Comparison of ENCODE assay signal across 8 cellular contexts in the genomic region with DNA sequence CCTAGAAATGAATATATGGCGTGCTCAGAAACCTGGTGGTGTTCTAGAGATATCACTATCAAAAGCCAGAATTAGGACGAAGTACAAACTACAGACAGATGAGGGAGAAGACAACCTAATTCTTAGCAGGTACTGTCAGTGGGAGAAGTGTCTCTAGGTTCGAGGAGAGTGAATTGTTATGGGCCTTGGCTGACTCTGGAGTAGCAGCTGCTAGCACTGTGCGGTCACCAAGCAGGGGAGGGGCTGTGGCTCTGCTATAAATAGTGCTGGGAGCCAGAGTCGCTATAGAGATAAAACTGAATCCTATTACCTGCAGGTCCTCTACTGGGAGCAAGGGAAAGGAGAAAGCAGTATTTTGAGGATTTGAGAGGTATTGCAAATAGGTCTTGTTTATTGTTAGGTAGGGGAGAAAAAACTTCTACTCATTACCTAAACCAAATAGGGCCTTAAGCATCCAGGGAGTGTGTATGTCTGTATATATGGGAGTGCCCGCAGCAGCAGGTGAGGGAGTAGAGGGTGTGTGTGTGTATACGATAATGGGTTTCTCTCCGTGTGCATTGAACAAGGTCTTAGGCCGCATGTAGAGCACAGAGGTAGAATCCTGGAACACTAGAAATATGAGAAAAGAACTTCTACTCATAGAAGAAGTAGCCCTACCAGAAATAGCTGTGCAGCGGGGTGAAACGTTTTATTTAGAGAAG. TPM values are rescaled to one million over a fixed set of nuclear protein-coding genes. Genes with fewer than 3 reads are reported as not detected.
DNase-seq lines count a peak whose midpoint lies in the region; ATAC-seq and TF ChIP-seq lines count a peak whose summit lies in the region.

No MANE protein-coding gene starts in this region.

- TF ChIP-seq POLR2A in upper lobe of left lung (IDR thresholded peaks at IDR 0.05): no peak

- peaks cover 10% of the 10 kb centered on the region for H3F3A ChIP-seq in Loucy (ENCODE audit: low read depth)

- peak overlapping the region; percentile 95 for H3K27ac ChIP-seq in naive thymus-derived CD4-positive, alpha-beta T cell (ENCODE audit: low read depth, low read length)
- H3K27ac ChIP-seq in upper lobe of left lung: peak overlapping the region in 1 of 4 donors; percentile 9

- H3K27me3 ChIP-seq in Loucy (ENCODE audit: insufficient read depth, low read length, poor library complexity, severe bottlenecking) (no peaks in the 10 kb centered on the region), upper lobe of left lung (no peaks in the 10 kb centered on the region)
- H3K27me3 ChIP-seq in naive thymus-derived CD4-positive, alpha-beta T cell (ENCODE audit: control insufficient read depth in 2 of 2, insufficient read depth in 2 of 2, low read length in 2 of 2): no peaks in the 10 kb centered on the region

- H3K9me3 ChIP-seq in Loucy (ENCODE audit: insufficient read depth, low read depth, low read length) (no peaks in the 10 kb centered on the region), upper lobe of left lung (no peaks in the 10 kb centered on the region)
- no peaks in the 10 kb centered on the region for H3K9me3 ChIP-seq in naive thymus-derived CD4-positive, alpha-beta T cell (ENCODE audit: control insufficient read depth in 2 of 3, low read length in 3 of 3)

- intact Hi-C loops in naive thymus-derived CD4-positive, alpha-beta T cell (cut with micrococcal nuclease): loop anchor here (1.0 to 5.0 kb wide), 3 partner anchors 182 to 305 kb away; partner anchors contain the start of genes CELF1 (in 1 of the 2), KBTBD4 (in 1 of the 2) and NDUFS3 (in 1 of the 2)

- peaks cover 39% of the 10 kb centered on the region for H3K4me1 Mint-ChIP-seq in WTC11
- peaks cover 38 to 64% (median 55%) of the 10 kb centered on the region in 7 donors for H3K4me1 Mint-ChIP-seq in naive thymus-derived CD4-positive, alpha-beta T cell

- H3K27me3 Mint-ChIP-seq in WTC11 (ENCODE audit: low read depth): no peaks in the 10 kb centered on the region
- H3K27me3 Mint-ChIP-seq in naive thymus-derived CD4-positive, alpha-beta T cell: no peaks in the 10 kb centered on the region

- H3K9me3 Mint-ChIP-seq in WTC11: no peaks in the 10 kb centered on the region
- H3K9me3 Mint-ChIP-seq in naive thymus-derived CD4-positive, alpha-beta T cell: no peaks in the 10 kb centered on the region

- CTCF ChIA-PET in WTC11 (lab: Charles Lee): interaction anchor here (0.6 to 2.6 kb wide), 7 partner anchors 8 to 190 kb away, joined by 3 to 34 read pairs (median 6); partner anchors contain the start of genes DDB2 and NR1H3
- CTCF ChIA-PET in naive thymus-derived CD4-positive, alpha-beta T cell (lab: Charles Lee): interaction anchor here (0.6 to 1.8 kb wide), 6 partner anchors 23 to 135 kb away, joined by 3 to 6 read pairs (median 4); partner anchors contain the start of gene ACP2

- peak overlapping the region; percentile 75; the same call in 1 of the 2 replicates for H3K4me3 Mint-ChIP-seq in WTC11
- H3K4me3 Mint-ChIP-seq in naive thymus-derived CD4-positive, alpha-beta T cell: peak overlapping the region; percentile 67 to 96 (median 86)

- H3K4me2 ChIP-seq in Loucy (ENCODE audit: low read depth, low read length, poor library complexity, severe bottlenecking): peak overlapping the region; percentile 94

- H3K36me3 ChIP-seq in Loucy (ENCODE audit: insufficient read depth, low read length) (peaks cover 30% of the 10 kb centered on the region), upper lobe of left lung (peaks cover 11 to 35% (median 31%) of the 10 kb centered on the region in 4 donors)
- H3K36me3 ChIP-seq in naive thymus-derived CD4-positive, alpha-beta T cell (ENCODE audit: control insufficient read depth in 2 of 3, insufficient read depth in 3 of 3, low read length in 3 of 3): peaks cover 13 to 35% (median 27%) of the 10 kb centered on the region in 3 experiments

- TF ChIP-seq CTCF in Loucy (conservative IDR thresholded peaks at IDR 0.05; ENCODE audit: low read length): no peak
- TF ChIP-seq CTCF in WTC11 (IDR thresholded peaks at IDR 0.05): no peak
- no peak for TF ChIP-seq CTCF in upper lobe of left lung (IDR thresholded peaks at IDR 0.05)

- ATAC-seq in WTC11 (no peak), GM18870 (IDR thresholded peaks at IDR 0.05; ENCODE audit: unreplicated experiment) (no peak), upper lobe of left lung (ENCODE audit: low FRiP score in 2 of 2) (no peak)
- no peak for ATAC-seq in naive thymus-derived CD4-positive, alpha-beta T cell

- 66 to 71% methylated on average over 11 of the region's 11 CpGs for WGBS in upper lobe of left lung, 2 donors

- H3K9me2 ChIP-seq in Loucy (replicated peaks; ENCODE audit: low read depth, low read length): no peaks in the 10 kb centered on the region

- H2AFZ ChIP-seq in Loucy (ENCODE audit: low read length): no peak overlapping the region

- peak; percentile 49 for DNase-seq in DMS79 treated with DMSO at 0.1 percent for 48 hours (lab: John Stamatoyannopoulos, UW)
- DNase-seq in WTC11 (ENCODE audit: low spot score): no peak
- no peak for DNase-seq in naive thymus-derived CD4-positive, alpha-beta T cell
- DNase-seq in NCI-H1694 treated with DMSO at 0.1 percent for 48 hours (lab: John Stamatoyannopoulos, UW): no peak
- no peak for DNase-seq in NOMO-1 treated with dmso at 0.1 percent for 144 hours (lab: John Stamatoyannopoulos, UW; ENCODE audit: unreplicated experiment)
- no peak for DNase-seq in upper lobe of left lung

- H3K9ac ChIP-seq in Loucy (ENCODE audit: low read depth, low read length, poor library complexity, severe bottlenecking): peak overlapping the region; percentile 87

- H4K20me1 ChIP-seq in Loucy (ENCODE audit: insufficient read depth, low read length, poor library complexity, severe bottlenecking): peaks cover 42% of the 10 kb centered on the region

- H3K27ac Mint-ChIP-seq in WTC11: peak overlapping the region; percentile 51; the same call in 1 of the 2 replicates
- H3K27ac Mint-ChIP-seq in naive thymus-derived CD4-positive, alpha-beta T cell: peak overlapping the region; percentile 24 to 93 (median 82)

- H3K4me1 ChIP-seq in Loucy (ENCODE audit: insufficient read depth, low read length, poor library complexity, severe bottlenecking) (peaks cover 39% of the 10 kb centered on the region), upper lobe of left lung (peaks cover 28 to 45% (median 34%) of the 10 kb centered on the region in 4 donors)
- peaks cover 27 to 35% of the 10 kb centered on the region in 2 donors for H3K4me1 ChIP-seq in naive thymus-derived CD4-positive, alpha-beta T cell (ENCODE audit: control insufficient read depth in 2 of 2, insufficient read depth in 2 of 2, low read length in 2 of 2)

- H3K79me2 ChIP-seq in Loucy (ENCODE audit: insufficient read depth, low read length): peaks cover 68% of the 10 kb centered on the region

- no peak for TF ChIP-seq EP300 in upper lobe of left lung (IDR thresholded peaks at IDR 0.05)

- POLR2A ChIA-PET in WTC11 (lab: Charles Lee): interaction anchor here (0.6 kb wide), 1 partner anchor 58 kb away, joined by 8 read pairs; no protein-coding TSS in a partner anchor
- POLR2A ChIA-PET in naive thymus-derived CD4-positive, alpha-beta T cell (lab: Charles Lee): interaction anchor here (0.6 to 2.3 kb wide), 15 partner anchors 8 to 1121 kb away, joined by 3 to 14 read pairs (median 5); partner anchors contain the start of genes ACP2, ARFGAP2 and DDB2

- H3K36me3 Mint-ChIP-seq in WTC11: peaks cover 27% of the 10 kb centered on the region
- H3K36me3 Mint-ChIP-seq in naive thymus-derived CD4-positive, alpha-beta T cell: peaks cover 0 to 21% (median 14%) of the 10 kb centered on the region in 5 donors

- H3K4me3 ChIP-seq in Loucy (ENCODE audit: low read length, poor library complexity, severe bottlenecking) (peak overlapping the region; percentile 75), upper lobe of left lung (peak overlapping the region in 1 of 4 donors; percentile 92)
- no peak overlapping the region for H3K4me3 ChIP-seq in naive thymus-derived CD4-positive, alpha-beta T cell (ENCODE audit: low read length)

TF ChIP-seq in WTC11, 78 proteins besides CTCF, POLR2A, EP300 and RAD21 (continues in another document):
- no peak for TF ChIP-seq ZNF317 (CRISPR knock-in tag; IDR thresholded peaks at IDR 0.05; ENCODE audit: borderline replicate concordance, low read depth)
- no peak for TF ChIP-seq CREM (CRISPR knock-in tag; IDR thresholded peaks at IDR 0.05)
- no peak for TF ChIP-seq ZSCAN18 (CRISPR knock-in tag; IDR thresholded peaks at IDR 0.05)
- TF ChIP-seq MXD4 (CRISPR knock-in tag; IDR thresholded peaks at IDR 0.05; ENCODE audit: borderline replicate concordance): no peak

RNA-seq across cellular contexts. Expression of gene MADD, which starts 2.2 kb away (rescaled TPM):
- total RNA-seq in WTC11 (2021): 39.4 to 47.5 TPM (median 40.6 TPM) in 3 replicates
- 100 to 1,000 TPM in 4 of 5 experiments, 10 to 100 TPM in 1; 99.9 to 150 (median 128) TPM for total RNA-seq in naive thymus-derived CD4-positive, alpha-beta T cell
- 10 to 100 TPM; 18.7 to 37.3 TPM for polyA plus RNA-seq in naive thymus-derived CD4-positive, alpha-beta T cell
- total RNA-seq in upper lobe of left lung: 100 to 1,000 TPM in 1 of 6 donors, 10 to 100 TPM in 5; 39.6 to 129 (median 47.9) TPM

RNA-seq across cellular contexts. Expression of gene NR1H3, which starts 14.3 kb away (rescaled TPM):
- total RNA-seq in WTC11 (2021): 26.3 to 31.1 TPM (median 29.9 TPM) in 3 replicates
- 10 to 100 TPM in 3 of 5 experiments, 1 to 10 TPM in 2; 3.7 to 19.4 (median 10.6) TPM for total RNA-seq in naive thymus-derived CD4-positive, alpha-beta T cell
- polyA plus RNA-seq in naive thymus-derived CD4-positive, alpha-beta T cell: 1 to 10 TPM; 5.2 to 8.3 TPM
- 100 to 1,000 TPM in 2 of 6 donors, 10 to 100 TPM in 4; 37.3 to 367 (median 49.2) TPM for total RNA-seq in upper lobe of left lung

RNA-seq across cellular contexts. Expression of gene ACP2, which starts 23.5 kb away (rescaled TPM):
- total RNA-seq in WTC11 (2021): 18.7 to 19.6 TPM (median 19.2 TPM) in 3 replicates
- 10 to 100 TPM; 17.6 to 38.1 (median 24.3) TPM for total RNA-seq in naive thymus-derived CD4-positive, alpha-beta T cell
- polyA plus RNA-seq in naive thymus-derived CD4-positive, alpha-beta T cell: 10 to 100 TPM in 1 of 2 donors, 1 to 10 TPM in 1; 7.1 to 17.7 TPM
- 10 to 100 TPM; 37.0 to 78.6 (median 46.5) TPM for total RNA-seq in upper lobe of left lung

RNA-seq across cellular contexts. Expression of gene DDB2, which starts 57.3 kb away (rescaled TPM):
- total RNA-seq in WTC11 (2021) (124 to 144 TPM (median 124 TPM) in 3 replicates), upper lobe of left lung (100 to 1,000 TPM in 1 of 6 donors, 10 to 100 TPM in 5; 18.2 to 107 (median 47.1) TPM)
- 100 to 1,000 TPM in 2 of 5 experiments, 10 to 100 TPM in 3; 65.4 to 135 (median 93.4) TPM for total RNA-seq in naive thymus-derived CD4-positive, alpha-beta T cell
- polyA plus RNA-seq in naive thymus-derived CD4-positive, alpha-beta T cell: 10 to 100 TPM; 32.9 to 35.4 TPM
